Comparison of ENCODE assay signal across 15 cellular contexts in genomic region chr10:71060636-71061426, GRCh38.
A peak's percentile ranks its signal among the peaks of the same experiment; 100 is the strongest.
DNase-seq lines count a peak whose midpoint lies in the region; FAIRE-seq and TF ChIP-seq lines count a peak whose summit lies in the region.
"Had no signal": no experiment of that assay in that cellular context is flagged by ENCODE, and none has a peak within 500 bp of the region (broad histone marks: within the 10 kb centered on the region; RNA-seq: fewer than 3 reads in every experiment).

No MANE protein-coding gene starts in this region.

- peak; percentile 71 for FAIRE-seq in urothelium cell line (lab: Jason Lieb, UNC)
- FAIRE-seq: A204.1 had no signal

- intact Hi-C loops in cardiac septum (cut with DNase I), result loop anchor here (5.0 to 10.0 kb wide), 4 partner anchors 126 to 206 kb away; no protein-coding TSS in a partner anchor
- intact Hi-C loops in dorsolateral prefrontal cortex (cut with DNase I), result no loop called here

- peaks cover 46% of the 10 kb centered on the region for H3K4me1 ChIP-seq in cardiac muscle cell (ENCODE audit: low read depth)

- no peaks in the 10 kb centered on the region for H3K9me3 ChIP-seq in cardiac muscle cell (ENCODE audit: low read depth)
- H3K9me3 ChIP-seq in WERI-Rb-1 (ENCODE audit: severe bottlenecking), result no peaks in the 10 kb centered on the region
- H3K9me3 ChIP-seq: BE2C had no signal

- H3K9me3 Mint-ChIP-seq in glutamatergic neuron (ENCODE audit: unreplicated experiment), result peaks cover 4% of the 10 kb centered on the region

- no peak for DNase-seq in cardiac muscle cell (ENCODE audit: low read depth in 1 of 2, low spot score in 1 of 2)
- no peak for DNase-seq in cardiac septum (ENCODE audit: low spot score)
- DNase-seq in WERI-Rb-1, result peak; percentile 69
- no peak for DNase-seq in glutamatergic neuron
- DNase-seq in urothelium cell line (ENCODE audit: low spot score), result no peak
- DNase-seq in dorsolateral prefrontal cortex, result no peak
- no peak for DNase-seq in OCI-M1 (lab: John Stamatoyannopoulos, UW)
- no peak for DNase-seq in germinal center (ENCODE audit: low spot score)
- DNase-seq: BE2C; CD4-positive, alpha-beta memory T cell; GM23248; H7; IMR-90 had no signal

- H3K36me3 ChIP-seq in cardiac muscle cell (no peaks in the 10 kb centered on the region), WERI-Rb-1 (no peaks in the 10 kb centered on the region)
- H3K36me3 ChIP-seq: BE2C had no signal

- H3K4me3 Mint-ChIP-seq in glutamatergic neuron (ENCODE audit: unreplicated experiment), result peak overlapping the region; percentile 43
- H3K4me3 Mint-ChIP-seq: CD4-positive, alpha-beta memory T cell had no signal

- H3K27ac Mint-ChIP-seq in glutamatergic neuron (ENCODE audit: unreplicated experiment), result peak overlapping the region; percentile 94

- H3K4me3 ChIP-seq in cardiac muscle cell (no peak overlapping the region), WERI-Rb-1 (ENCODE audit: low read depth, low read length) (no peak overlapping the region), dorsolateral prefrontal cortex (no peak overlapping the region)
- H3K4me3 ChIP-seq: GM23248 had no signal

- H3K27me3 Mint-ChIP-seq in glutamatergic neuron (ENCODE audit: unreplicated experiment), result no peaks in the 10 kb centered on the region

- H3K4me1 Mint-ChIP-seq in glutamatergic neuron (ENCODE audit: low read depth, unreplicated experiment), result peaks cover 20% of the 10 kb centered on the region
- H3K4me1 Mint-ChIP-seq: CD4-positive, alpha-beta memory T cell had no signal

- H3K36me3 Mint-ChIP-seq in glutamatergic neuron (ENCODE audit: unreplicated experiment), result no peaks in the 10 kb centered on the region
- H3K36me3 Mint-ChIP-seq: CD4-positive, alpha-beta memory T cell had no signal

- H3K27me3 ChIP-seq in cardiac muscle cell (no peaks in the 10 kb centered on the region), WERI-Rb-1 (ENCODE audit: insufficient read depth, low read depth, severe bottlenecking) (no peaks in the 10 kb centered on the region), dorsolateral prefrontal cortex (no peaks in the 10 kb centered on the region)
- H3K27me3 ChIP-seq: BE2C had no signal

- peak overlapping the region; percentile 67 for H3K27ac ChIP-seq in cardiac muscle cell
- H3K27ac ChIP-seq in WERI-Rb-1, result peak overlapping the region; percentile 26; the same call in 1 of the 2 replicates
- H3K27ac ChIP-seq in dorsolateral prefrontal cortex, result no peak overlapping the region
- H3K27ac ChIP-seq: C4-2B, GM23248 had no signal

- TF ChIP-seq CTCF in cardiac muscle cell (IDR thresholded peaks at IDR 0.05; ENCODE audit: low read depth, low read length), result no peak
- TF ChIP-seq CTCF in WERI-Rb-1 (IDR thresholded peaks at IDR 0.05; ENCODE audit: low read depth, low read length), result no peak
- TF ChIP-seq CTCF in glutamatergic neuron (IDR thresholded peaks at IDR 0.05; ENCODE audit: partially characterized antibody, unreplicated experiment), result no peak
- no peak for TF ChIP-seq CTCF in dorsolateral prefrontal cortex (IDR thresholded peaks at IDR 0.05 in 54 of 56, conservative IDR thresholded peaks at IDR 0.05 in 2 of 56; ENCODE audit: low read depth in 1 of 56, partially characterized antibody in 56 of 56)

Comparison
In these comparisons a context has a peak if more than half of its experiments do, and no peak if none do; other contexts are left out.
1. H3K27ac ChIP-seq: peak in cardiac muscle cell (single experiment) and WERI-Rb-1 (single experiment); none in dorsolateral prefrontal cortex (0 of 59).